Comparison of ENCODE assay signal across 1 cellular context in genomic region chr12:3323002-3323685, GRCh38.
TF ChIP-seq lines count a peak whose summit lies in the region.

No MANE protein-coding gene starts in this region.

TF ChIP-seq in H1, 55 proteins besides CTCF, POLR2A, EP300 and RAD21 (continued from another document):
- TF ChIP-seq CEBPB (IDR thresholded peaks at IDR 0.05; ENCODE audit: low read depth, low read length) (no peak), CBX5 (IDR thresholded peaks at IDR 0.05; ENCODE audit: low read depth, low read length) (no peak), SIN3A (conservative IDR thresholded peaks at IDR 0.05 in 1 of 2, IDR thresholded peaks at IDR 0.05 in 1 of 2; ENCODE audit: low read depth in 1 of 2, low read length in 2 of 2) (no peak), CHD7 (IDR thresholded peaks at IDR 0.05; ENCODE audit: insufficient replicate concordance, low read length) (no peak), CHD2 (IDR thresholded peaks at IDR 0.05; ENCODE audit: low read length) (no peak), GTF2F1 (IDR thresholded peaks at IDR 0.05; ENCODE audit: borderline replicate concordance, low read depth, low read length) (no peak), KDM1A (IDR thresholded peaks at IDR 0.05; ENCODE audit: borderline replicate concordance, low read length) (no peak), TAF1 (IDR thresholded peaks at IDR 0.05; ENCODE audit: low read depth, low read length) (no peak), TBP (IDR thresholded peaks at IDR 0.05; ENCODE audit: low read depth, low read length) (no peak), SIX5 (IDR thresholded peaks at IDR 0.05; ENCODE audit: low read depth, low read length) (no peak)
- TF ChIP-seq, protein P1, sequence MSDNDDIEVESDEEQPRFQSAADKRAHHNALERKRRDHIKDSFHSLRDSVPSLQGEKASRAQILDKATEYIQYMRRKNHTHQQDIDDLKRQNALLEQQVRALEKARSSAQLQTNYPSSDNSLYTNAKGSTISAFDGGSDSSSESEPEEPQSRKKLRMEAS (IDR thresholded peaks at IDR 0.05) = no peak
